Comparison of ENCODE assay signal across 22 cellular contexts in genomic region chr7:136018104-136018503, GRCh38. TPM values are rescaled to one million over a fixed set of nuclear protein-coding genes. Genes with fewer than 3 reads are reported as not detected.
A peak's percentile ranks its signal among the peaks of the same experiment; 100 is the strongest.
DNase-seq lines count a peak whose midpoint lies in the region; TF ChIP-seq lines count a peak whose summit lies in the region.
"Had no signal": no experiment of that assay in that cellular context is flagged by ENCODE, and none has a peak within 500 bp of the region (broad histone marks: within the 10 kb centered on the region; RNA-seq: fewer than 3 reads in every experiment).

No MANE protein-coding gene starts in this region.

- no peak overlapping the region for H3K27ac ChIP-seq in GM23248
- no peak overlapping the region for H3K27ac ChIP-seq in suprapubic skin
- H3K27ac ChIP-seq in caudate nucleus (ENCODE audit: low read depth, low read length) = no peak overlapping the region
- H3K27ac ChIP-seq: upper lobe of right lung, WERI-Rb-1 had no signal

- H3K36me3 Mint-ChIP-seq in glutamatergic neuron (ENCODE audit: unreplicated experiment) = peaks cover 5% of the 10 kb centered on the region
- H3K36me3 Mint-ChIP-seq: brain had no signal

- TF ChIP-seq POLR2A in suprapubic skin (IDR thresholded peaks at IDR 0.05) = no peak

- no peaks in the 10 kb centered on the region for H3F3A ChIP-seq in GM23248 (ENCODE audit: insufficient read depth)

- H3K4me1 Mint-ChIP-seq in glutamatergic neuron (ENCODE audit: low read depth, unreplicated experiment) = no peaks in the 10 kb centered on the region
- H3K4me1 Mint-ChIP-seq: brain had no signal

- TF ChIP-seq CTCF in suprapubic skin (IDR thresholded peaks at IDR 0.05) (no peak), glutamatergic neuron (IDR thresholded peaks at IDR 0.05; ENCODE audit: partially characterized antibody, unreplicated experiment) (no peak)

- H3K4me1 ChIP-seq in GM23248 (ENCODE audit: insufficient read depth) (no peaks in the 10 kb centered on the region), suprapubic skin (no peaks in the 10 kb centered on the region)
- H3K4me1 ChIP-seq: upper lobe of right lung had no signal

- H3K36me3 ChIP-seq in GM23248 (ENCODE audit: low read depth) (no peaks in the 10 kb centered on the region), suprapubic skin (no peaks in the 10 kb centered on the region)
- H3K36me3 ChIP-seq: upper lobe of right lung, WERI-Rb-1 had no signal

- no peak for TF ChIP-seq EP300 in suprapubic skin (IDR thresholded peaks at IDR 0.05)

- no peaks in the 10 kb centered on the region for H4K20me1 ChIP-seq in GM23248 (ENCODE audit: insufficient read depth)

- no peak overlapping the region for H3K27ac Mint-ChIP-seq in glutamatergic neuron (ENCODE audit: unreplicated experiment)
- H3K27ac Mint-ChIP-seq: brain; CD4-positive, alpha-beta memory T cell; T-helper 2 cell treated with Interferon-gamma antibody and Interleukin-4, amounts not matched to agents 5 μg/mL and 100 μg/mL, for 36 hours had no signal

- H3K79me2 ChIP-seq in GM23248 (ENCODE audit: insufficient read depth) = no peaks in the 10 kb centered on the region

- H3K27me3 Mint-ChIP-seq in glutamatergic neuron (ENCODE audit: unreplicated experiment) = no peaks in the 10 kb centered on the region
- H3K27me3 Mint-ChIP-seq: brain; CD4-positive, alpha-beta memory T cell had no signal

- H3K9ac ChIP-seq in GM23248 = no peak overlapping the region

- H3K4me3 ChIP-seq in GM23248 = no peak overlapping the region
- no peak overlapping the region for H3K4me3 ChIP-seq in suprapubic skin
- H3K4me3 ChIP-seq: upper lobe of right lung had no signal

- H3K4me3 Mint-ChIP-seq in glutamatergic neuron (ENCODE audit: unreplicated experiment) = no peak overlapping the region
- H3K4me3 Mint-ChIP-seq: brain; CD4-positive, alpha-beta memory T cell; T-helper 2 cell treated with Interferon-gamma antibody and Interleukin-4, amounts not matched to agents 5 μg/mL and 100 μg/mL, for 36 hours had no signal

- no peaks in the 10 kb centered on the region for H3K9me3 ChIP-seq in GM23248 (ENCODE audit: low read depth)
- no peaks in the 10 kb centered on the region for H3K9me3 ChIP-seq in suprapubic skin
- H3K9me3 ChIP-seq: upper lobe of right lung had no signal

- 6 to 7% methylated on average over 2 of the region's 2 CpGs for WGBS in GM23248 (ENCODE audit: low coverage in 1 of 2, low lambda C conversion rate in 2 of 2, missing lambda C conversion rate in 2 of 2), 2 experiments
- WGBS in suprapubic skin = 100% methylated on average over 2 of the region's 2 CpGs

- H3K4me2 ChIP-seq in GM23248 (ENCODE audit: unreplicated experiment) = no peak overlapping the region

- no peak overlapping the region for H2AFZ ChIP-seq in GM23248

- H3K9me2 ChIP-seq in GM23248 (ENCODE audit: insufficient read depth) = no peaks in the 10 kb centered on the region; the same call in 1 of the 2 replicates

- H3K27me3 ChIP-seq in GM23248 (replicated peaks; ENCODE audit: insufficient read depth) (0 out of 2 replicates have a peak, but pooled peaks cover 7% of the 10 kb centered on the region), suprapubic skin (no peaks in the 10 kb centered on the region)
- H3K27me3 ChIP-seq: upper lobe of right lung had no signal

- peak; percentile 21 for DNase-seq in AG20443 (ENCODE audit: low spot score)
- peak; percentile 66 for DNase-seq in GM23248
- peak; percentile 9 for DNase-seq in RPMI7951 (ENCODE audit: low read depth)
- DNase-seq in fibroblast of peridontal ligament (ENCODE audit: extremely low read depth) = peak; percentile 50
- no peak for DNase-seq in suprapubic skin (ENCODE audit: low spot score in 2 of 2)
- no peak for DNase-seq in glutamatergic neuron
- DNase-seq in caudate nucleus (lab: John Stamatoyannopoulos, UW) = no peak
- no peak for DNase-seq in NCI-H2196 treated with DMSO at 0.1 percent for 48 hours (lab: John Stamatoyannopoulos, UW; ENCODE audit: unreplicated experiment)
- DNase-seq: activated CD4-positive, alpha-beta T cell treated with anti-CD3 and anti-CD28 coated beads, Interleukin-2, amount 50 U/mL, for 4 hours; activated effector memory CD4-positive, alpha-beta T cell treated with anti-CD3 and anti-CD28 coated beads, Interleukin-2, amount 50 U/mL, for 16 hours; CD4-positive, alpha-beta memory T cell; effector CD4-positive, alpha-beta T cell; GOT3; Karpas-422; NCI-H1105; NCI-H1930; NCI-H69; substantia nigra; upper lobe of right lung; WERI-Rb-1 had no signal

- no peaks in the 10 kb centered on the region for H3K9me3 Mint-ChIP-seq in glutamatergic neuron (ENCODE audit: unreplicated experiment)
- H3K9me3 Mint-ChIP-seq: brain; CD4-positive, alpha-beta memory T cell; T-helper 2 cell treated with Interferon-gamma antibody and Interleukin-4, amounts not matched to agents 5 μg/mL and 100 μg/mL, for 36 hours had no signal

- in situ Hi-C loops in GM23248 (cut with MboI) = no loop called here

RNA-seq across cellular contexts. Expression of gene MTPN, which starts 40.9 kb away (rescaled TPM):
- total RNA-seq in GM23248 (2014; rRNA removed; shearing (Covaris generic)) = 145 and 159 TPM in 2 replicates
- polyA plus RNA-seq in GM23248 (2016; fragmentation: Nextera tagmentation; extraction: Ambion mirVana) = 130 and 133 TPM in 2 replicates
- 155 and 191 TPM in 2 replicates for total RNA-seq in RPMI7951 (2014; rRNA removed; shearing (Covaris generic))
- total RNA-seq in suprapubic skin (10 to 100 TPM; 51.8 to 81.7 (median 79.1) TPM), glutamatergic neuron (ENCODE audit: unreplicated experiment) (181 TPM)

Comparison
In these comparisons a context has a peak if more than half of its experiments do, and no peak if none do; other contexts are left out.
1. DNase-seq: peak in AG20443 (single experiment), GM23248 (single experiment), RPMI7951 (single experiment) and fibroblast of peridontal ligament (single experiment); none in suprapubic skin (0 of 2), glutamatergic neuron (single experiment), caudate nucleus (0 of 61) and NCI-H2196 treated with DMSO at 0.1 percent for 48 hours (single experiment).